In genomic region chr11:70611890-70612289, GRCh38 we compare ENCODE assay signal across 1 cellular context.
TF ChIP-seq lines count a peak whose summit lies in the region.

No MANE protein-coding gene starts in this region.

TF ChIP-seq in WTC11, 78 proteins besides CTCF, POLR2A, EP300 and RAD21 (continued from another document):
- TF ChIP-seq USF2 (CRISPR knock-in tag; IDR thresholded peaks at IDR 0.05) = no peak
- TF ChIP-seq ZBTB21 (CRISPR knock-in tag; IDR thresholded peaks at IDR 0.05; ENCODE audit: borderline replicate concordance) = no peak
- TF ChIP-seq OVOL2 (CRISPR knock-in tag; IDR thresholded peaks at IDR 0.05; ENCODE audit: borderline replicate concordance) = no peak
